ENCODE assay signal across 13 cellular contexts in the genomic region with DNA sequence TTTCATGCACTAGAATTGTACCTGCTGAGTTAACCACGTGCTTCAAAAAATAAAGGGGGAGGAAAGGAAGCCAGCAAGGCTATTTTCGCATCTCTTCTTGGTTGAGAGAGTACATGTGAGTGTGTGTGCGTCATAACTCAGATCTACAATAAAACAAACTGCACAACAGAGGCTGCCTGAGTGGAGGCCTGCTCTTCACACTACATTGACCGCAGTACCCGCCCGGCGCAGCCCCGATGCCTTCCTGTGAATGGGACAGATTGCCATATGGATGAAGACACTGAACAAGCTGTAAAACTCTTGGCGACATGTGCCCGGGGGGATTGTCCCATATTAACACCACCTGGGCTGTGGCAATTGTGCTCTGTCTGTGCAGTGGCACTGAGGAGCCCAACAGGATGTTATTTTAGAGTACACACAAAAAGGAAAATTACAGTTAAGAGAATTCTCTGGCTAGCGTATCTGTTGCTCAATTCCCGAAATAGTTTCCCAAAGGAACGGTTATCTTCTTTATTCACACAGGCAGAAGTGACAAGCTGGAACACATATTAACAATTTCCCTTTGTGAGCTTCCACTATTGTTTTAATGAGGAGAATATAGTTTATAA.
DNase-seq lines count a peak whose midpoint lies in the region; ATAC-seq and TF ChIP-seq lines count a peak whose summit lies in the region.
"Had no signal": no experiment of that assay in that cellular context is flagged by ENCODE, and none has a peak within 500 bp of the region (broad histone marks: within the 10 kb centered on the region; RNA-seq: fewer than 3 reads in every experiment).

No MANE protein-coding gene starts in this region.

- no peak overlapping the region for H3K4me3 Mint-ChIP-seq in activated naive CD8-positive, alpha-beta T cell treated with anti-CD3 and anti-CD28 coated beads, Interleukin-2, amount 50 U/mL, for 24 hours

- intact Hi-C loops in mucosa of descending colon (cut with DNase I, micrococcal nuclease), result no loop called here

- H3K9ac ChIP-seq in BLaER1 treated with 17β-estradiol and CSF1 and Interleukin-3, amounts not matched to agents 10 nM and 100 nM, result peak overlapping the region in 2 of 11 experiments; percentile 22 to 70; a peak in 2 of 22 replicates

- H3K9me3 ChIP-seq in BLaER1 treated with 17β-estradiol and CSF1 and Interleukin-3, amounts not matched to agents 10 nM and 100 nM (replicated peaks in 1 of 11), result peaks cover 0 to 24% (median 18%) of the 10 kb centered on the region in 11 experiments; a peak in 18 of 22 replicates
- H3K9me3 ChIP-seq in mucosa of descending colon, result no peaks in the 10 kb centered on the region

- H3K4me1 Mint-ChIP-seq in activated naive CD8-positive, alpha-beta T cell treated with anti-CD3 and anti-CD28 coated beads, Interleukin-2, amount 50 U/mL, for 24 hours, result peaks cover 87% of the 10 kb centered on the region

- DNase-seq in activated naive CD8-positive, alpha-beta T cell treated with anti-CD3 and anti-CD28 coated beads, Interleukin-2, amount 50 U/mL, for 24 hours, result no peak
- peak in 1 of 3 donors; percentile 59 for DNase-seq in mucosa of descending colon
- DNase-seq in SK-N-DZ (ENCODE audit: low spot score), result no peak
- no peak for DNase-seq in T1000 (lab: John Stamatoyannopoulos, UW)
- no peak for DNase-seq in KG1 (lab: John Stamatoyannopoulos, UW)
- DNase-seq: activated CD4-positive, CD25-positive, alpha-beta regulatory T cell; caudate nucleus; DMS 273 treated with DMSO at 0.1 percent for 48 hours; NCI-H226; stimulated activated CD4-positive, alpha-beta T cell treated with anti-CD3 and anti-CD28 coated beads, Interleukin-12 subunit alpha, Interleukin-12 subunit beta, amount 100 ng/mL, for 4 hours had no signal

- peak overlapping the region in 5 of 11 experiments; percentile 5 to 73 (median 41); a peak in 8 of 22 replicates for H3K27ac ChIP-seq in BLaER1 treated with 17β-estradiol and CSF1 and Interleukin-3, amounts not matched to agents 10 nM and 100 nM

- H3K4me1 ChIP-seq in BLaER1 treated with 17β-estradiol and CSF1 and Interleukin-3, amounts not matched to agents 10 nM and 100 nM, result peaks cover 18 to 75% (median 30%) of the 10 kb centered on the region in 10 experiments
- H3K4me1 ChIP-seq in mucosa of descending colon (ENCODE audit: low read depth), result peaks cover 45% of the 10 kb centered on the region

- H3K27me3 ChIP-seq in BLaER1 treated with 17β-estradiol and CSF1 and Interleukin-3, amounts not matched to agents 10 nM and 100 nM, result no peaks in the 10 kb centered on the region

- TF ChIP-seq CTCF in mucosa of descending colon (IDR thresholded peaks at IDR 0.05), result no peak

- H4K20me1 ChIP-seq in BLaER1 treated with 17β-estradiol and CSF1 and Interleukin-3, amounts not matched to agents 10 nM and 100 nM, result peaks cover 0 to 13% (median 0%) of the 10 kb centered on the region in 11 experiments; a peak in 4 of 22 replicates

- H3K36me3 Mint-ChIP-seq in activated naive CD8-positive, alpha-beta T cell treated with anti-CD3 and anti-CD28 coated beads, Interleukin-2, amount 50 U/mL, for 24 hours (ENCODE audit: low read depth), result peaks cover 80% of the 10 kb centered on the region

- peaks cover 18 to 55% (median 34%) of the 10 kb centered on the region in 11 experiments; a peak in 20 of 22 replicates for H3K36me3 ChIP-seq in BLaER1 treated with 17β-estradiol and CSF1 and Interleukin-3, amounts not matched to agents 10 nM and 100 nM
- no peaks in the 10 kb centered on the region for H3K36me3 ChIP-seq in mucosa of descending colon (ENCODE audit: low read depth)

- peak overlapping the region; percentile 45 to 88 (median 69) for H3K4me2 ChIP-seq in BLaER1 treated with 17β-estradiol and CSF1 and Interleukin-3, amounts not matched to agents 10 nM and 100 nM

- H3K9me3 Mint-ChIP-seq in activated naive CD8-positive, alpha-beta T cell treated with anti-CD3 and anti-CD28 coated beads, Interleukin-2, amount 50 U/mL, for 24 hours, result no peaks in the 10 kb centered on the region

- H3K27me3 Mint-ChIP-seq in activated naive CD8-positive, alpha-beta T cell treated with anti-CD3 and anti-CD28 coated beads, Interleukin-2, amount 50 U/mL, for 24 hours, result no peaks in the 10 kb centered on the region

- no peak overlapping the region for H3K4me3 ChIP-seq in BLaER1 treated with 17β-estradiol and CSF1 and Interleukin-3, amounts not matched to agents 10 nM and 100 nM
- H3K4me3 ChIP-seq in mucosa of descending colon, result no peak overlapping the region

- peak overlapping the region; percentile 82 for H3K27ac Mint-ChIP-seq in activated naive CD8-positive, alpha-beta T cell treated with anti-CD3 and anti-CD28 coated beads, Interleukin-2, amount 50 U/mL, for 24 hours

- ATAC-seq in GM19452 (IDR thresholded peaks at IDR 0.05; ENCODE audit: unreplicated experiment) (peak; percentile 62), mucosa of descending colon (peak; percentile 10), GM19467 (IDR thresholded peaks at IDR 0.05; ENCODE audit: unreplicated experiment) (no peak)
- peak; percentile 39 for ATAC-seq in activated naive CD8-positive, alpha-beta T cell treated with anti-CD3 and anti-CD28 coated beads, Interleukin-2, amount 50 U/mL, for 24 hours
